In genomic region chr20:63960654-63961621, GRCh38 we compare ENCODE assay signal across 9 cellular contexts. TPM values are rescaled to one million over a fixed set of nuclear protein-coding genes. Genes with fewer than 3 reads are reported as not detected.
DNase-seq lines count a peak whose midpoint lies in the region; ATAC-seq, FAIRE-seq and TF ChIP-seq lines count a peak whose summit lies in the region.
"Not testable (repeated sequence)": the region's sequence is repeated elsewhere in the genome, so short reads cannot be mapped to it uniquely, and the experiment has no call there.
"Had no signal": no experiment of that assay in that cellular context is flagged by ENCODE, and none has a peak within 500 bp of the region (broad histone marks: within the 10 kb centered on the region; RNA-seq: fewer than 3 reads in every experiment).

No MANE protein-coding gene starts in this region.

- H3K79me2 ChIP-seq in HepG2 (ENCODE audit: insufficient read depth, low read length); osteoblast (ENCODE audit: insufficient read depth, low read length): not testable (repeated sequence)

- not testable (repeated sequence) for FAIRE-seq in HepG2 (lab: Jason Lieb, UNC)

- H3K27me3 Mint-ChIP-seq in neural crest cell (ENCODE audit: low read depth), result not testable (repeated sequence)

- POLR2A ChIA-PET in HEK293 (lab: Yijun Ruan, JAX); RWPE1 (lab: Yijun Ruan, JAX; ENCODE audit: low non-redundant PET); HepG2 (lab: Yijun Ruan, JAX): not testable (repeated sequence)

- in situ Hi-C loops in HepG2 (cut with HindIII; ENCODE audit: extremely low pct_ligation_motif_present, low pct_unique_long_range_greater_than_20kb), result not testable (repeated sequence)

- not testable (repeated sequence) for DNase-seq in RWPE1 (ENCODE audit: low spot score); HepG2 (ENCODE audit: low spot score); neural crest cell (ENCODE audit: low read depth, low spot score)
- DNase-seq in Right ventricle myocardium superior, result peak; percentile 33
- DNase-seq in right cardiac atrium, result peak; percentile 10 to 42 (median 28)
- DNase-seq in osteoblast (ENCODE audit: insufficient read length, low spot score, missing footprints), result peak; percentile 80

- H3K36me3 ChIP-seq in HEK293 (ENCODE audit: control insufficient read depth in 2 of 2, insufficient read depth in 1 of 2, low read length in 2 of 2) (peaks cover 0 to 64% of the 10 kb centered on the region in 2 experiments; a peak in 1 of 3 replicates), HepG2 (replicated peaks in 1 of 2; ENCODE audit: control insufficient read depth in 1 of 2, insufficient read depth in 2 of 2, low read length in 2 of 2) (peaks cover 46% of the 10 kb centered on the region in 2 experiments; a peak in 4 of 5 replicates), osteoblast (ENCODE audit: insufficient read depth, low read length) (peaks cover 34% of the 10 kb centered on the region)

- TF ChIP-seq EP300 in HepG2 (IDR thresholded peaks at IDR 0.05; ENCODE audit: low read depth in 2 of 2, low read length in 2 of 2); HepG2 (CRISPR knock-in tag; IDR thresholded peaks at IDR 0.05; ENCODE audit: borderline replicate concordance): not testable (repeated sequence)

- not testable (repeated sequence) for H4K20me1 ChIP-seq in HepG2 (ENCODE audit: insufficient read depth, low read length); osteoblast (ENCODE audit: insufficient read depth, low read length)

- H3K9ac ChIP-seq in HepG2 (ENCODE audit: insufficient read depth, low read depth, low read length), result not testable (repeated sequence)

- intact Hi-C loops in Right ventricle myocardium superior (cut with DNase I); right cardiac atrium (cut with DNase I): not testable (repeated sequence)
- intact Hi-C loops in HepG2 (cut with micrococcal nuclease; ENCODE audit: unreplicated experiment), result loop anchor here (10.0 kb wide), 1 partner anchor 1596 kb away; the partner anchor contains the start of gene LAMA5

- not testable (repeated sequence) for H3K4me1 Mint-ChIP-seq in neural crest cell

- ATAC-seq in Right ventricle myocardium superior (ENCODE audit: poor library complexity); right cardiac atrium; HepG2: not testable (repeated sequence)

- H3K4me1 ChIP-seq in HEK293 (ENCODE audit: control insufficient read depth, insufficient read depth, low read length); right cardiac atrium (ENCODE audit: control insufficient read depth, insufficient read depth, low read length); osteoblast (ENCODE audit: insufficient read depth, low read length): not testable (repeated sequence)
- H3K4me1 ChIP-seq in HepG2 (ENCODE audit: insufficient read depth, low read length), result peaks cover 24% of the 10 kb centered on the region

- WGBS in right cardiac atrium, result 90% methylated on average over 15 of the region's 15 CpGs
- WGBS in HepG2 (ENCODE audit: low lambda C conversion rate), result 94% methylated on average over 14 of the region's 15 CpGs

- H3K4me3 ChIP-seq in HEK293 (ENCODE audit: low read depth, low read length); right cardiac atrium (ENCODE audit: low read length); HepG2 (replicated peaks in 1 of 3; ENCODE audit: insufficient read depth in 1 of 3, low read depth in 2 of 3, low read length in 3 of 3); osteoblast (ENCODE audit: insufficient read depth, low read length): not testable (repeated sequence)

- not testable (repeated sequence) for H3K27me3 ChIP-seq in right cardiac atrium (ENCODE audit: control insufficient read depth, insufficient read depth); HepG2 (ENCODE audit: control insufficient read depth in 1 of 2, insufficient read depth in 2 of 2, low read length in 2 of 2); osteoblast (ENCODE audit: insufficient read depth, low read length)

- TF ChIP-seq POLR2A in HepG2 (IDR thresholded peaks at IDR 0.05; ENCODE audit: insufficient read depth in 1 of 2, low read depth in 2 of 2, low read length in 2 of 2), result not testable (repeated sequence)

- BruUV-seq in HepG2 (replicated peaks; lab: Mats Ljungman, UMichigan), result not testable (repeated sequence)

- TF ChIP-seq RAD21 in HepG2 (CRISPR knock-in tag; IDR thresholded peaks at IDR 0.05), result not testable (repeated sequence)

- H3K9me3 Mint-ChIP-seq in neural crest cell, result not testable (repeated sequence)

- H3K36me3 Mint-ChIP-seq in neural crest cell (ENCODE audit: low read depth), result not testable (repeated sequence)

- not testable (repeated sequence) for H3K27ac Mint-ChIP-seq in neural crest cell (ENCODE audit: unreplicated experiment)

- TF ChIP-seq CTCF in HEK293 (tag by site-specific recombination; IDR thresholded peaks at IDR 0.05); RWPE1 (conservative IDR thresholded peaks at IDR 0.05; ENCODE audit: low read depth); HepG2 (CRISPR knock-in tag; IDR thresholded peaks at IDR 0.05); neural crest cell (conservative IDR thresholded peaks at IDR 0.05); osteoblast (IDR thresholded peaks at IDR 0.05; ENCODE audit: extremely low read depth, low read depth, low read length): not testable (repeated sequence)

- not testable (repeated sequence) for H3K9me3 ChIP-seq in HEK293 (ENCODE audit: control insufficient read depth, insufficient read depth, low read depth, low read length); right cardiac atrium (ENCODE audit: control insufficient read depth, low read length); HepG2 (ENCODE audit: low read length); osteoblast (ENCODE audit: low read depth, low read length)

- H3K4me3 Mint-ChIP-seq in neural crest cell, result peak overlapping the region; percentile 19

- not testable (repeated sequence) for H3K4me2 ChIP-seq in HepG2 (ENCODE audit: low read depth, low read length); osteoblast (ENCODE audit: insufficient read depth, low read length)

- H2AFZ ChIP-seq in HepG2 (ENCODE audit: low read length); osteoblast (ENCODE audit: low read length): not testable (repeated sequence)

- H3K27ac ChIP-seq in HEK293 (ENCODE audit: extremely low read depth, low read depth, low read length); right cardiac atrium (ENCODE audit: low read length); HepG2 (ENCODE audit: extremely low read length, insufficient read depth, low read length); osteoblast (ENCODE audit: low read depth, low read length): not testable (repeated sequence)
- peak overlapping the region; percentile 15 for H3K27ac ChIP-seq in RWPE1

- CTCF ChIA-PET in HEK293 (lab: Yijun Ruan, JAX); HepG2 (lab: Yijun Ruan, JAX; ENCODE audit: low intra/inter-chr PET ratio, low total read pairs): not testable (repeated sequence)
- CTCF ChIA-PET in RWPE1 (lab: Yijun Ruan, JAX), result interaction anchor here (1.0 kb wide), 1 partner anchor 13 kb away, joined by 7 read pairs; no protein-coding TSS in a partner anchor

RNA-seq across cellular contexts. Expression of gene UCKL1, which starts 4.7 kb away (rescaled TPM):
- total RNA-seq in Right ventricle myocardium superior (54.4 TPM), right cardiac atrium (10 to 100 TPM; 35.5 to 47.0 (median 44.0) TPM), HepG2 (2016; rRNA removed; fragmentation: Illumina TruSeq; extraction: Trizol) (48.0 and 50.2 TPM in 2 replicates), neural crest cell (39.3 and 39.9 TPM in 2 replicates), osteoblast (21.0 and 23.9 TPM in 2 replicates)
- polyA plus RNA-seq in right cardiac atrium (36.5 TPM), HepG2 (2011; rRNA removed) (126 and 168 TPM in 2 replicates)
- total RNA-seq in HepG2 (2016; cell fraction: cytosol; rRNA removed; fragmentation: Illumina TruSeq; extraction: Trizol; ENCODE audit: low read depth), result 15.0 and 16.7 TPM in 2 replicates
- 43.5 and 50.1 TPM in 2 replicates for total RNA-seq in HepG2 (2016; cell fraction: insoluble cytoplasmic fraction; rRNA removed; fragmentation: Illumina TruSeq; extraction: Trizol)
- total RNA-seq in HepG2 (2016; cell fraction: membrane; rRNA removed; fragmentation: Illumina TruSeq; extraction: Trizol), result 24.1 and 25.5 TPM in 2 replicates
- total RNA-seq in HepG2 (2016; cell fraction: nucleus; rRNA removed; fragmentation: Illumina TruSeq; extraction: Trizol), result 48.6 and 53.0 TPM in 2 replicates
- 98.0 and 129 TPM in 2 replicates for polyA plus RNA-seq in HepG2 (2011; cell fraction: cytosol; rRNA removed)
- 680 and 852 TPM in 2 replicates for polyA plus RNA-seq in HepG2 (2011; cell fraction: nucleus; rRNA removed)
- 77.7 and 89.9 TPM in 2 replicates for polyA plus RNA-seq in HepG2 (2012)
- 10.6 and 11.6 TPM in 2 replicates for polyA plus RNA-seq in HepG2 (2016; cell fraction: cytosol; fragmentation: Illumina TruSeq; extraction: Trizol; ENCODE audit: low read depth)
- 45.9 and 52.5 TPM in 2 replicates for polyA plus RNA-seq in HepG2 (2016; cell fraction: insoluble cytoplasmic fraction; fragmentation: Illumina TruSeq; extraction: Trizol; ENCODE audit: low read depth)
- polyA plus RNA-seq in HepG2 (2016; cell fraction: membrane; fragmentation: Illumina TruSeq; extraction: Trizol; ENCODE audit: low read depth), result 15.4 and 15.7 TPM in 2 replicates
- polyA plus RNA-seq in HepG2 (2016; cell fraction: nucleus; fragmentation: Illumina TruSeq; extraction: Trizol; ENCODE audit: insufficient read depth, low read depth), result 207 and 220 TPM in 2 replicates
- polyA minus RNA-seq in HepG2 (2011; rRNA and poly(A)+ RNA removed; ENCODE audit: low replicate concordance), result 43.6 and 139 TPM in 2 replicates
- 37.0 and 42.5 TPM in 2 replicates for polyA minus RNA-seq in HepG2 (2011; cell fraction: cytosol; rRNA and poly(A)+ RNA removed)
- 80.1 and 85.5 TPM in 2 replicates for polyA minus RNA-seq in HepG2 (2011; cell fraction: nucleus; rRNA and poly(A)+ RNA removed)

RNA-seq across cellular contexts. Expression of gene ZNF512B, which starts 8.8 kb away (rescaled TPM):
- 11.3 TPM for total RNA-seq in Right ventricle myocardium superior
- 10 to 100 TPM; 12.3 to 16.1 (median 13.6) TPM for total RNA-seq in right cardiac atrium
- polyA plus RNA-seq in right cardiac atrium, result 9.8 TPM
- 22.0 and 30.6 TPM in 2 replicates for total RNA-seq in HepG2 (2016; rRNA removed; fragmentation: Illumina TruSeq; extraction: Trizol)
- 2.9 and 3.3 TPM in 2 replicates for total RNA-seq in HepG2 (2016; cell fraction: cytosol; rRNA removed; fragmentation: Illumina TruSeq; extraction: Trizol; ENCODE audit: low read depth)
- total RNA-seq in HepG2 (2016; cell fraction: insoluble cytoplasmic fraction; rRNA removed; fragmentation: Illumina TruSeq; extraction: Trizol), result 19.4 and 31.9 TPM in 2 replicates
- total RNA-seq in HepG2 (2016; cell fraction: membrane; rRNA removed; fragmentation: Illumina TruSeq; extraction: Trizol), result 12.6 and 13.7 TPM in 2 replicates
- 28.0 and 32.8 TPM in 2 replicates for total RNA-seq in HepG2 (2016; cell fraction: nucleus; rRNA removed; fragmentation: Illumina TruSeq; extraction: Trizol)
- 11.5 and 16.4 TPM in 2 replicates for polyA plus RNA-seq in HepG2 (2011; rRNA removed)
- polyA plus RNA-seq in HepG2 (2011; cell fraction: cytosol; rRNA removed), result 9.0 and 12.7 TPM in 2 replicates
- 106 and 141 TPM in 2 replicates for polyA plus RNA-seq in HepG2 (2011; cell fraction: nucleus; rRNA removed)
- 23.5 and 23.8 TPM in 2 replicates for polyA plus RNA-seq in HepG2 (2012)
- 2.1 and 2.2 TPM in 2 replicates for polyA plus RNA-seq in HepG2 (2016; cell fraction: cytosol; fragmentation: Illumina TruSeq; extraction: Trizol; ENCODE audit: low read depth)
- 23.5 and 28.8 TPM in 2 replicates for polyA plus RNA-seq in HepG2 (2016; cell fraction: insoluble cytoplasmic fraction; fragmentation: Illumina TruSeq; extraction: Trizol; ENCODE audit: low read depth)
- 8.1 and 9.6 TPM in 2 replicates for polyA plus RNA-seq in HepG2 (2016; cell fraction: membrane; fragmentation: Illumina TruSeq; extraction: Trizol; ENCODE audit: low read depth)
- polyA plus RNA-seq in HepG2 (2016; cell fraction: nucleus; fragmentation: Illumina TruSeq; extraction: Trizol; ENCODE audit: insufficient read depth, low read depth), result 109 and 115 TPM in 2 replicates
- polyA minus RNA-seq in HepG2 (2011; rRNA and poly(A)+ RNA removed; ENCODE audit: low replicate concordance), result 5.2 and 21.4 TPM in 2 replicates
- 14.0 and 14.8 TPM in 2 replicates for polyA minus RNA-seq in HepG2 (2011; cell fraction: cytosol; rRNA and poly(A)+ RNA removed)
- 13.6 and 13.9 TPM in 2 replicates for polyA minus RNA-seq in HepG2 (2011; cell fraction: nucleus; rRNA and poly(A)+ RNA removed)
- 33.0 and 34.0 TPM in 2 replicates for total RNA-seq in neural crest cell
- 12.1 and 14.5 TPM in 2 replicates for total RNA-seq in osteoblast

RNA-seq across cellular contexts. Expression of gene SAMD10, which starts 18.5 kb away (rescaled TPM):
- total RNA-seq in Right ventricle myocardium superior, result 6.0 TPM
- total RNA-seq in right cardiac atrium, result 1 to 10 TPM; 3.3 to 4.9 (median 3.8) TPM
- polyA plus RNA-seq in right cardiac atrium, result 4.8 TPM
- 5.1 and 6.1 TPM in 2 replicates for total RNA-seq in HepG2 (2016; rRNA removed; fragmentation: Illumina TruSeq; extraction: Trizol)
- 3.8 and 3.9 TPM in 2 replicates for total RNA-seq in HepG2 (2016; cell fraction: cytosol; rRNA removed; fragmentation: Illumina TruSeq; extraction: Trizol; ENCODE audit: low read depth)
- 4.7 and 6.8 TPM in 2 replicates for total RNA-seq in HepG2 (2016; cell fraction: insoluble cytoplasmic fraction; rRNA removed; fragmentation: Illumina TruSeq; extraction: Trizol)
- 7.9 and 9.1 TPM in 2 replicates for total RNA-seq in HepG2 (2016; cell fraction: membrane; rRNA removed; fragmentation: Illumina TruSeq; extraction: Trizol)
- 5.9 and 6.0 TPM in 2 replicates for total RNA-seq in HepG2 (2016; cell fraction: nucleus; rRNA removed; fragmentation: Illumina TruSeq; extraction: Trizol)
- polyA plus RNA-seq in HepG2 (2011; rRNA removed), result 11.0 and 11.8 TPM in 2 replicates
- 5.2 and 8.8 TPM in 2 replicates for polyA plus RNA-seq in HepG2 (2011; cell fraction: cytosol; rRNA removed)
- 51.4 and 63.7 TPM in 2 replicates for polyA plus RNA-seq in HepG2 (2011; cell fraction: nucleus; rRNA removed)
- 6.2 and 8.9 TPM in 2 replicates for polyA plus RNA-seq in HepG2 (2012)
- polyA plus RNA-seq in HepG2 (2016; cell fraction: cytosol; fragmentation: Illumina TruSeq; extraction: Trizol; ENCODE audit: low read depth), result 8.7 and 9.1 TPM in 2 replicates
- 8.4 and 12.7 TPM in 2 replicates for polyA plus RNA-seq in HepG2 (2016; cell fraction: insoluble cytoplasmic fraction; fragmentation: Illumina TruSeq; extraction: Trizol; ENCODE audit: low read depth)
- 15.2 and 15.4 TPM in 2 replicates for polyA plus RNA-seq in HepG2 (2016; cell fraction: membrane; fragmentation: Illumina TruSeq; extraction: Trizol; ENCODE audit: low read depth)
- 20.5 and 24.8 TPM in 2 replicates for polyA plus RNA-seq in HepG2 (2016; cell fraction: nucleus; fragmentation: Illumina TruSeq; extraction: Trizol; ENCODE audit: insufficient read depth, low read depth)
- polyA minus RNA-seq in HepG2 (2011; rRNA and poly(A)+ RNA removed; ENCODE audit: low replicate concordance), result 3.7 and 5.9 TPM in 2 replicates
- 4.8 and 6.0 TPM in 2 replicates for polyA minus RNA-seq in HepG2 (2011; cell fraction: cytosol; rRNA and poly(A)+ RNA removed)
- polyA minus RNA-seq in HepG2 (2011; cell fraction: nucleus; rRNA and poly(A)+ RNA removed), result 3.3 and 4.0 TPM in 2 replicates
- 6.4 and 8.0 TPM in 2 replicates for total RNA-seq in neural crest cell
- 0.59 and 1.4 TPM in 2 replicates for total RNA-seq in osteoblast
- total RNA-seq: A172 had no signal
- polyA plus RNA-seq: A549 had no signal

RNA-seq across cellular contexts. Expression of gene PRPF6, which starts 20.0 kb away (rescaled TPM):
- total RNA-seq in Right ventricle myocardium superior (45.3 TPM), right cardiac atrium (10 to 100 TPM; 42.5 to 44.7 (median 43.5) TPM), HepG2 (2016; rRNA removed; fragmentation: Illumina TruSeq; extraction: Trizol) (101 and 127 TPM in 2 replicates), neural crest cell (77.4 and 81.5 TPM in 2 replicates), osteoblast (47.1 and 56.1 TPM in 2 replicates)
- polyA plus RNA-seq in right cardiac atrium (29.6 TPM), HepG2 (2011; rRNA removed) (63.7 and 65.3 TPM in 2 replicates)
- 28.1 and 30.5 TPM in 2 replicates for total RNA-seq in HepG2 (2016; cell fraction: cytosol; rRNA removed; fragmentation: Illumina TruSeq; extraction: Trizol; ENCODE audit: low read depth)
- total RNA-seq in HepG2 (2016; cell fraction: insoluble cytoplasmic fraction; rRNA removed; fragmentation: Illumina TruSeq; extraction: Trizol), result 101 and 116 TPM in 2 replicates
- total RNA-seq in HepG2 (2016; cell fraction: membrane; rRNA removed; fragmentation: Illumina TruSeq; extraction: Trizol), result 51.1 and 54.9 TPM in 2 replicates
- 68.1 and 77.4 TPM in 2 replicates for total RNA-seq in HepG2 (2016; cell fraction: nucleus; rRNA removed; fragmentation: Illumina TruSeq; extraction: Trizol)
- polyA plus RNA-seq in HepG2 (2011; cell fraction: cytosol; rRNA removed), result 58.9 and 67.6 TPM in 2 replicates
- polyA plus RNA-seq in HepG2 (2011; cell fraction: nucleus; rRNA removed), result 82.2 and 84.5 TPM in 2 replicates
- polyA plus RNA-seq in HepG2 (2012), result 79.5 and 80.7 TPM in 2 replicates
- 41.2 and 42.1 TPM in 2 replicates for polyA plus RNA-seq in HepG2 (2016; cell fraction: cytosol; fragmentation: Illumina TruSeq; extraction: Trizol; ENCODE audit: low read depth)
- 130 and 149 TPM in 2 replicates for polyA plus RNA-seq in HepG2 (2016; cell fraction: insoluble cytoplasmic fraction; fragmentation: Illumina TruSeq; extraction: Trizol; ENCODE audit: low read depth)
- polyA plus RNA-seq in HepG2 (2016; cell fraction: membrane; fragmentation: Illumina TruSeq; extraction: Trizol; ENCODE audit: low read depth), result 56.1 and 60.4 TPM in 2 replicates
- 122 TPM in 2 replicates for polyA plus RNA-seq in HepG2 (2016; cell fraction: nucleus; fragmentation: Illumina TruSeq; extraction: Trizol; ENCODE audit: insufficient read depth, low read depth)
- 50.1 and 75.7 TPM in 2 replicates for polyA minus RNA-seq in HepG2 (2011; rRNA and poly(A)+ RNA removed; ENCODE audit: low replicate concordance)
- polyA minus RNA-seq in HepG2 (2011; cell fraction: cytosol; rRNA and poly(A)+ RNA removed), result 46.1 and 51.9 TPM in 2 replicates
- 44.4 and 50.5 TPM in 2 replicates for polyA minus RNA-seq in HepG2 (2011; cell fraction: nucleus; rRNA and poly(A)+ RNA removed)
